In genomic region chr6:28267695-28268059, GRCh38 we compare ENCODE assay signal across 11 cellular contexts. TPM values are rescaled to one million over a fixed set of nuclear protein-coding genes. Genes with fewer than 3 reads are reported as not detected.
A peak's percentile ranks its signal among the peaks of the same experiment; 100 is the strongest.
DNase-seq lines count a peak whose midpoint lies in the region; ATAC-seq and TF ChIP-seq lines count a peak whose summit lies in the region.
"Had no signal": no experiment of that assay in that cellular context is flagged by ENCODE, and none has a peak within 500 bp of the region (broad histone marks: within the 10 kb centered on the region; RNA-seq: fewer than 3 reads in every experiment).

No MANE protein-coding gene starts in this region.

- H3K4me1 Mint-ChIP-seq in CD8-positive, alpha-beta memory T cell: peaks cover 14 to 20% (median 17%) of the 10 kb centered on the region in 3 donors
- H3K4me1 Mint-ChIP-seq: neural crest cell had no signal

- CTCF ChIA-PET in CD8-positive, alpha-beta memory T cell (lab: Charles Lee): interaction anchor here (0.9 to 3.7 kb wide), 5 partner anchors 13 to 163 kb away, joined by 3 to 22 read pairs (median 3); partner anchors contain the start of gene ZSCAN16

- peaks cover 18% of the 10 kb centered on the region for H3K4me1 ChIP-seq in CD8-positive, alpha-beta memory T cell (ENCODE audit: insufficient read depth, low read length)
- H3K4me1 ChIP-seq in RWPE2 (ENCODE audit: insufficient read depth, poor library complexity, severe bottlenecking): peaks cover 23% of the 10 kb centered on the region

- no peaks in the 10 kb centered on the region for H3K9me3 ChIP-seq in CD8-positive, alpha-beta memory T cell (ENCODE audit: low read length)
- H3K9me3 ChIP-seq in RWPE2 (ENCODE audit: severe bottlenecking): no peaks in the 10 kb centered on the region

- DNase-seq in CD8-positive, alpha-beta memory T cell: no peak
- DNase-seq in RWPE2 (ENCODE audit: low spot score) (no peak), fibroblast of the aortic adventitia (ENCODE audit: low read depth) (no peak), retinal pigment epithelial cell (ENCODE audit: low read depth) (no peak), NCI-H2171 treated with DMSO at 0.1 percent for 48 hours (lab: John Stamatoyannopoulos, UW) (no peak), CD1c-positive myeloid dendritic cell (ENCODE audit: extremely low spot score) (no peak), GM19238 (ENCODE audit: insufficient read length, low spot score) (no peak)

- no peaks in the 10 kb centered on the region for H3K27me3 ChIP-seq in CD8-positive, alpha-beta memory T cell (ENCODE audit: insufficient read depth, low read length, poor library complexity, severe bottlenecking)
- H3K27me3 ChIP-seq in RWPE2 (ENCODE audit: insufficient read depth, poor library complexity, severe bottlenecking): no peaks in the 10 kb centered on the region

- no peak for TF ChIP-seq CTCF in RWPE2 (IDR thresholded peaks at IDR 0.05; ENCODE audit: poor library complexity, severe bottlenecking)
- TF ChIP-seq CTCF in fibroblast of the aortic adventitia (IDR thresholded peaks at IDR 0.05; ENCODE audit: insufficient read depth, low read length): no peak
- no peak for TF ChIP-seq CTCF in retinal pigment epithelial cell (conservative IDR thresholded peaks at IDR 0.05; ENCODE audit: low read depth, low read length)

- POLR2A ChIA-PET in CD8-positive, alpha-beta memory T cell (lab: Charles Lee): interaction anchor here (0.7 to 1.9 kb wide), 7 partner anchors 9 to 430 kb away, joined by 3 to 18 read pairs (median 8); partner anchors contain the start of genes PGBD1, ZKSCAN3, ZKSCAN4 and ZKSCAN8

- ATAC-seq in RWPE2 (ENCODE audit: low read depth) (no peak), GM19463 (IDR thresholded peaks at IDR 0.05; ENCODE audit: unreplicated experiment) (no peak)

- peaks cover 0 to 13% (median 2%) of the 10 kb centered on the region in 3 donors for H3K36me3 Mint-ChIP-seq in CD8-positive, alpha-beta memory T cell

- H3K9me3 Mint-ChIP-seq in CD8-positive, alpha-beta memory T cell: no peaks in the 10 kb centered on the region
- H3K9me3 Mint-ChIP-seq: neural crest cell; T-helper 1 cell treated with Interleukin-12 subunit alpha and Interleukin-12 subunit beta and Interleukin-4 antibody, amounts not matched to agents 30 μg/mL and 1 μg/mL, for 36 hours had no signal

- H3K27ac ChIP-seq in CD8-positive, alpha-beta memory T cell (ENCODE audit: low read depth, low read length): peak overlapping the region; percentile 81
- peak overlapping the region; percentile 58 for H3K27ac ChIP-seq in RWPE2 (ENCODE audit: poor library complexity, severe bottlenecking)

- H3K27me3 Mint-ChIP-seq in CD8-positive, alpha-beta memory T cell: peaks cover 0 to 4% of the 10 kb centered on the region in 2 donors
- H3K27me3 Mint-ChIP-seq: activated naive CD8-positive, alpha-beta T cell had no signal

- H3K4me3 Mint-ChIP-seq in CD8-positive, alpha-beta memory T cell: no peak overlapping the region
- H3K4me3 Mint-ChIP-seq: activated naive CD8-positive, alpha-beta T cell; neural crest cell; T-helper 1 cell treated with Interleukin-12 subunit alpha and Interleukin-12 subunit beta and Interleukin-4 antibody, amounts not matched to agents 30 μg/mL and 1 μg/mL, for 36 hours had no signal

- peaks cover 11% of the 10 kb centered on the region for H3K36me3 ChIP-seq in CD8-positive, alpha-beta memory T cell (ENCODE audit: insufficient read depth, low read length)
- peaks cover 13% of the 10 kb centered on the region; the same call in 1 of the 2 replicates for H3K36me3 ChIP-seq in RWPE2 (ENCODE audit: low read depth)

- peak overlapping the region; percentile 90 for H3K4me3 ChIP-seq in CD8-positive, alpha-beta memory T cell (ENCODE audit: low read length)
- H3K4me3 ChIP-seq in RWPE2 (ENCODE audit: severe bottlenecking) (peak overlapping the region; percentile 97), fibroblast of the aortic adventitia (ENCODE audit: low read depth, low read length) (peak overlapping the region; percentile 69), retinal pigment epithelial cell (ENCODE audit: low read length) (peak overlapping the region; percentile 87)

- no peak overlapping the region for H3K27ac Mint-ChIP-seq in CD8-positive, alpha-beta memory T cell
- H3K27ac Mint-ChIP-seq: activated naive CD8-positive, alpha-beta T cell; T-helper 1 cell treated with Interleukin-12 subunit alpha and Interleukin-12 subunit beta and Interleukin-4 antibody, amounts not matched to agents 30 μg/mL and 1 μg/mL, for 36 hours had no signal

RNA-seq across cellular contexts. Expression of gene ZSCAN26, which starts 0.7 kb away (rescaled TPM):
- total RNA-seq in CD8-positive, alpha-beta memory T cell: 1 to 10 TPM; 5.6 to 6.4 TPM
- polyA plus RNA-seq in CD8-positive, alpha-beta memory T cell: 15.8 TPM
- total RNA-seq in fibroblast of the aortic adventitia (ENCODE audit: low replicate concordance): 8.7 and 20.8 TPM in 2 replicates

RNA-seq across cellular contexts. Expression of gene NKAPL, which starts 8.6 kb away (rescaled TPM):
- under 1 TPM; 0.22 TPM for total RNA-seq in CD8-positive, alpha-beta memory T cell
- not detected for polyA plus RNA-seq in CD8-positive, alpha-beta memory T cell
- total RNA-seq in fibroblast of the aortic adventitia (ENCODE audit: low replicate concordance): 1.3 and 1.9 TPM in 2 replicates
- total RNA-seq: neural crest cell had no signal

RNA-seq across cellular contexts. Expression of gene PGBD1, which starts 13.7 kb away (rescaled TPM):
- total RNA-seq in CD8-positive, alpha-beta memory T cell: 1 to 10 TPM; 4.6 to 5.4 TPM
- 0.87 TPM for polyA plus RNA-seq in CD8-positive, alpha-beta memory T cell
- total RNA-seq in fibroblast of the aortic adventitia (ENCODE audit: low replicate concordance): 7.7 and 8.1 TPM in 2 replicates

RNA-seq across cellular contexts. Expression of gene ZKSCAN4, which starts 15.6 kb away (rescaled TPM):
- 1 to 10 TPM; 5.6 to 6.3 TPM for total RNA-seq in CD8-positive, alpha-beta memory T cell
- 5.8 TPM for polyA plus RNA-seq in CD8-positive, alpha-beta memory T cell
- total RNA-seq in fibroblast of the aortic adventitia (ENCODE audit: low replicate concordance): 5.9 and 8.3 TPM in 2 replicates

RNA-seq across cellular contexts. Expression of gene ZSCAN9, which starts 42.6 kb away (rescaled TPM):
- 1 to 10 TPM; 5.0 to 6.8 TPM for total RNA-seq in CD8-positive, alpha-beta memory T cell
- polyA plus RNA-seq in CD8-positive, alpha-beta memory T cell: 4.7 TPM
- total RNA-seq in fibroblast of the aortic adventitia (ENCODE audit: low replicate concordance): 10.8 and 12.2 TPM in 2 replicates
